22 cellular contexts compared by ENCODE assay signal in genomic region chr9:91654527-91654926, GRCh38.
"Had no signal": no experiment of that assay in that cellular context is flagged by ENCODE, and none has a peak within 500 bp of the region (broad histone marks: within the 10 kb centered on the region; RNA-seq: fewer than 3 reads in every experiment).

No MANE protein-coding gene starts in this region.

- H3K27ac ChIP-seq: gastrocnemius medialis, psoas muscle, sigmoid colon, stomach, thyroid gland had no signal

- H3K36me3 ChIP-seq: gastrocnemius medialis, heart left ventricle, sigmoid colon, stomach, thyroid gland had no signal

- H3K27me3 ChIP-seq: gastrocnemius medialis, sigmoid colon, stomach, thyroid gland had no signal

- H3K4me3 Mint-ChIP-seq: effector memory CD8-positive, alpha-beta T cell; naive thymus-derived CD8-positive, alpha-beta T cell; nephron progenitor cell; stimulated activated effector memory CD8-positive, alpha-beta T cell treated with anti-CD3 and anti-CD28 coated beads, Interleukin-12 subunit alpha, Interleukin-12 subunit beta, amount 100 ng/mL, for 72 hours had no signal

- H3K9me3 ChIP-seq: gastrocnemius medialis, heart left ventricle, psoas muscle, sigmoid colon, stomach, thyroid gland had no signal

- H3K4me1 ChIP-seq: gastrocnemius medialis, heart left ventricle, psoas muscle, sigmoid colon, stomach, thyroid gland had no signal

- H3K9me3 Mint-ChIP-seq: effector memory CD8-positive, alpha-beta T cell; naive thymus-derived CD8-positive, alpha-beta T cell; nephron progenitor cell; stimulated activated effector memory CD8-positive, alpha-beta T cell treated with anti-CD3 and anti-CD28 coated beads, Interleukin-12 subunit alpha, Interleukin-12 subunit beta, amount 100 ng/mL, for 72 hours had no signal

- FAIRE-seq: islet of Langerhans had no signal

- H3K36me3 Mint-ChIP-seq: naive thymus-derived CD8-positive, alpha-beta T cell; stimulated activated effector memory CD8-positive, alpha-beta T cell treated with anti-CD3 and anti-CD28 coated beads, Interleukin-12 subunit alpha, Interleukin-12 subunit beta, amount 100 ng/mL, for 72 hours had no signal

- H3K4me3 ChIP-seq: gastrocnemius medialis, heart left ventricle, psoas muscle, sigmoid colon, stomach, thyroid gland had no signal

- H3K4me1 Mint-ChIP-seq: naive thymus-derived CD8-positive, alpha-beta T cell; nephron progenitor cell; stimulated activated effector memory CD8-positive, alpha-beta T cell treated with anti-CD3 and anti-CD28 coated beads, Interleukin-12 subunit alpha, Interleukin-12 subunit beta, amount 100 ng/mL, for 72 hours had no signal

- H3K27ac Mint-ChIP-seq: naive thymus-derived CD8-positive, alpha-beta T cell; nephron progenitor cell; stimulated activated effector memory CD8-positive, alpha-beta T cell treated with anti-CD3 and anti-CD28 coated beads, Interleukin-12 subunit alpha, Interleukin-12 subunit beta, amount 100 ng/mL, for 72 hours had no signal

- ATAC-seq: effector memory CD8-positive, alpha-beta T cell; gastrocnemius medialis; heart left ventricle; left colon; naive thymus-derived CD8-positive, alpha-beta T cell; psoas muscle; right cardiac atrium; stimulated activated effector memory CD8-positive, alpha-beta T cell treated with anti-CD3 and anti-CD28 coated beads, Interleukin-12 subunit alpha, Interleukin-12 subunit beta, amount 100 ng/mL, for 72 hours had no signal

- DNase-seq: cortex of kidney; effector memory CD8-positive, alpha-beta T cell; foreskin fibroblast; gastrocnemius medialis; heart left ventricle; hippocampal formation; kidney glomerular epithelial cell; left colon; mammary epithelial cell; naive thymus-derived CD8-positive, alpha-beta T cell; nephron progenitor cell; nucleus accumbens; psoas muscle; right cardiac atrium; sigmoid colon; stimulated activated CD4-positive, alpha-beta T cell treated with anti-CD3 and anti-CD28 coated beads, Interleukin-2, amount 100 ng/mL, for 24 hours; stimulated activated CD4-positive, alpha-beta T cell treated with anti-CD3 and anti-CD28 coated beads, Interleukin-4, amount 100 ng/mL, for 24 hours; stimulated activated naive CD4-positive, alpha-beta T cell treated with Interleukin-2 at 50 U/mL for 16 hours; stomach; thyroid gland had no signal
